ENCODE assay signal across 1 cellular context in genomic region chr6:33505544-33506330, GRCh38.
A peak's percentile ranks its signal among the peaks of the same experiment; 100 is the strongest.
TF ChIP-seq lines count a peak whose summit lies in the region.

No MANE protein-coding gene starts in this region.

TF ChIP-seq in K562, 482 proteins besides CTCF, POLR2A, EP300 and RAD21 (continued from another document):
- TF ChIP-seq, protein P1, sequence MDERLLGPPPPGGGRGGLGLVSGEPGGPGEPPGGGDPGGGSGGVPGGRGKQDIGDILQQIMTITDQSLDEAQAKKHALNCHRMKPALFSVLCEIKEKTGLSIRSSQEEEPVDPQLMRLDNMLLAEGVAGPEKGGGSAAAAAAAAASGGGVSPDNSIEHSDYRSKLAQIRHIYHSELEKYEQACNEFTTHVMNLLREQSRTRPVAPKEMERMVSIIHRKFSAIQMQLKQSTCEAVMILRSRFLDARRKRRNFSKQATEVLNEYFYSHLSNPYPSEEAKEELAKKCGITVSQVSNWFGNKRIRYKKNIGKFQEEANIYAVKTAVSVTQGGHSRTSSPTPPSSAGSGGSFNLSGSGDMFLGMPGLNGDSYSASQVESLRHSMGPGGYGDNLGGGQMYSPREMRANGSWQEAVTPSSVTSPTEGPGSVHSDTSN (CRISPR knock-in tag; IDR thresholded peaks at IDR 0.05; ENCODE audit: low read depth): no peak
- TF ChIP-seq, protein P1 (tag; conservative IDR thresholded peaks at IDR 0.05; ENCODE audit: low read depth): no peak
- TF ChIP-seq ZBTB7A (IDR thresholded peaks at IDR 0.05; ENCODE audit: borderline replicate concordance, control insufficient read depth, low read depth, low read length) (no peak), ADNP (tag; IDR thresholded peaks at IDR 0.05) (0 out of 2 replicates have a peak, but pooled peaks have one; percentile 39), SRSF1 (IDR thresholded peaks at IDR 0.05; ENCODE audit: low read depth, low read length) (no peak), SLC30A9 (CRISPR knock-in tag; IDR thresholded peaks at IDR 0.05) (no peak), CAMTA2 (CRISPR knock-in tag; conservative IDR thresholded peaks at IDR 0.05) (no peak), STAT5A (IDR thresholded peaks at IDR 0.05; ENCODE audit: borderline replicate concordance, low read length) (no peak), TRIM24 (IDR thresholded peaks at IDR 0.05) (no peak), ZBTB2 (IDR thresholded peaks at IDR 0.05) (no peak), SPI1 (IDR thresholded peaks at IDR 0.05; ENCODE audit: borderline replicate concordance, low read depth, low read length) (0 out of 2 replicates have a peak, but pooled peaks have one; percentile 63), ZNF561 (CRISPR knock-in tag; conservative IDR thresholded peaks at IDR 0.05) (no peak), ZNF507 (tag; conservative IDR thresholded peaks at IDR 0.05) (no peak), ZNF124 (CRISPR knock-in tag; IDR thresholded peaks at IDR 0.05) (no peak), KAT8 (IDR thresholded peaks at IDR 0.05; ENCODE audit: low read depth) (no peak), ZNF133 (CRISPR knock-in tag; IDR thresholded peaks at IDR 0.05) (no peak), NFE2 (IDR thresholded peaks at IDR 0.05; ENCODE audit: low read depth) (peak; percentile 23; the same call in 1 of the 2 replicates), NR2C2 (CRISPR knock-in tag; IDR thresholded peaks at IDR 0.05) (no peak), NR2C2 (tag; IDR thresholded peaks at IDR 0.05) (no peak), ZC3H11A (IDR thresholded peaks at IDR 0.05; ENCODE audit: low read depth, low read length) (no peak)
- TF ChIP-seq, protein P2, sequence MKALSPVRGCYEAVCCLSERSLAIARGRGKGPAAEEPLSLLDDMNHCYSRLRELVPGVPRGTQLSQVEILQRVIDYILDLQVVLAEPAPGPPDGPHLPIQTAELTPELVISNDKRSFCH (CRISPR knock-in tag; IDR thresholded peaks at IDR 0.05): no peak
- TF ChIP-seq, protein P2 (tag; IDR thresholded peaks at IDR 0.05): peak; percentile 71; the same call in 1 of the 2 replicates
- TF ChIP-seq, protein P3, sequence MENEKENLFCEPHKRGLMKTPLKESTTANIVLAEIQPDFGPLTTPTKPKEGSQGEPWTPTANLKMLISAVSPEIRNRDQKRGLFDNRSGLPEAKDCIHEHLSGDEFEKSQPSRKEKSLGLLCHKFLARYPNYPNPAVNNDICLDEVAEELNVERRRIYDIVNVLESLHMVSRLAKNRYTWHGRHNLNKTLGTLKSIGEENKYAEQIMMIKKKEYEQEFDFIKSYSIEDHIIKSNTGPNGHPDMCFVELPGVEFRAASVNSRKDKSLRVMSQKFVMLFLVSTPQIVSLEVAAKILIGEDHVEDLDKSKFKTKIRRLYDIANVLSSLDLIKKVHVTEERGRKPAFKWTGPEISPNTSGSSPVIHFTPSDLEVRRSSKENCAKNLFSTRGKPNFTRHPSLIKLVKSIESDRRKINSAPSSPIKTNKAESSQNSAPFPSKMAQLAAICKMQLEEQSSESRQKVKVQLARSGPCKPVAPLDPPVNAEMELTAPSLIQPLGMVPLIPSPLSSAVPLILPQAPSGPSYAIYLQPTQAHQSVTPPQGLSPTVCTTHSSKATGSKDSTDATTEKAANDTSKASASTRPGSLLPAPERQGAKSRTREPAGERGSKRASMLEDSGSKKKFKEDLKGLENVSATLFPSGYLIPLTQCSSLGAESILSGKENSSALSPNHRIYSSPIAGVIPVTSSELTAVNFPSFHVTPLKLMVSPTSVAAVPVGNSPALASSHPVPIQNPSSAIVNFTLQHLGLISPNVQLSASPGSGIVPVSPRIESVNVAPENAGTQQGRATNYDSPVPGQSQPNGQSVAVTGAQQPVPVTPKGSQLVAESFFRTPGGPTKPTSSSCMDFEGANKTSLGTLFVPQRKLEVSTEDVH (IDR thresholded peaks at IDR 0.05; ENCODE audit: low read depth, partially characterized antibody): no peak
- TF ChIP-seq, protein P4, sequence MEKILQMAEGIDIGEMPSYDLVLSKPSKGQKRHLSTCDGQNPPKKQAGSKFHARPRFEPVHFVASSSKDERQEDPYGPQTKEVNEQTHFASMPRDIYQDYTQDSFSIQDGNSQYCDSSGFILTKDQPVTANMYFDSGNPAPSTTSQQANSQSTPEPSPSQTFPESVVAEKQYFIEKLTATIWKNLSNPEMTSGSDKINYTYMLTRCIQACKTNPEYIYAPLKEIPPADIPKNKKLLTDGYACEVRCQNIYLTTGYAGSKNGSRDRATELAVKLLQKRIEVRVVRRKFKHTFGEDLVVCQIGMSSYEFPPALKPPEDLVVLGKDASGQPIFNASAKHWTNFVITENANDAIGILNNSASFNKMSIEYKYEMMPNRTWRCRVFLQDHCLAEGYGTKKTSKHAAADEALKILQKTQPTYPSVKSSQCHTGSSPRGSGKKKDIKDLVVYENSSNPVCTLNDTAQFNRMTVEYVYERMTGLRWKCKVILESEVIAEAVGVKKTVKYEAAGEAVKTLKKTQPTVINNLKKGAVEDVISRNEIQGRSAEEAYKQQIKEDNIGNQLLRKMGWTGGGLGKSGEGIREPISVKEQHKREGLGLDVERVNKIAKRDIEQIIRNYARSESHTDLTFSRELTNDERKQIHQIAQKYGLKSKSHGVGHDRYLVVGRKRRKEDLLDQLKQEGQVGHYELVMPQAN (IDR thresholded peaks at IDR 0.05; ENCODE audit: borderline replicate concordance): no peak
- TF ChIP-seq, protein P5, sequence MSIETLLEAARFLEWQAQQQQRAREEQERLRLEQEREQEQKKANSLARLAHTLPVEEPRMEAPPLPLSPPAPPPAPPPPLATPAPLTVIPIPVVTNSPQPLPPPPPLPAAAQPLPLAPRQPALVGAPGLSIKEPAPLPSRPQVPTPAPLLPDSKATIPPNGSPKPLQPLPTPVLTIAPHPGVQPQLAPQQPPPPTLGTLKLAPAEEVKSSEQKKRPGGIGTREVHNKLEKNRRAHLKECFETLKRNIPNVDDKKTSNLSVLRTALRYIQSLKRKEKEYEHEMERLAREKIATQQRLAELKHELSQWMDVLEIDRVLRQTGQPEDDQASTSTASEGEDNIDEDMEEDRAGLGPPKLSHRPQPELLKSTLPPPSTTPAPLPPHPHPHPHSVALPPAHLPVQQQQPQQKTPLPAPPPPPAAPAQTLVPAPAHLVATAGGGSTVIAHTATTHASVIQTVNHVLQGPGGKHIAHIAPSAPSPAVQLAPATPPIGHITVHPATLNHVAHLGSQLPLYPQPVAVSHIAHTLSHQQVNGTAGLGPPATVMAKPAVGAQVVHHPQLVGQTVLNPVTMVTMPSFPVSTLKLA (conservative IDR thresholded peaks at IDR 0.05): no peak
